ENCODE assay signal across 31 cellular contexts in genomic region chr3:50924638-50925037, GRCh38.
"Had no signal": no experiment of that assay in that cellular context is flagged by ENCODE, and none has a peak within 500 bp of the region (broad histone marks: within the 10 kb centered on the region; RNA-seq: fewer than 3 reads in every experiment).

No MANE protein-coding gene starts in this region.

- H3K36me3 ChIP-seq: brain microvascular endothelial cell, gastroesophageal sphincter, ovary, upper lobe of left lung, vagina had no signal

- H3K27ac ChIP-seq: brain microvascular endothelial cell, coronary artery, dorsolateral prefrontal cortex, gastroesophageal sphincter, ovary, skin epidermis, upper lobe of left lung, vagina had no signal

- H3K27ac Mint-ChIP-seq: activated T-helper 1 cell treated with anti-CD3 and anti-CD28 coated beads, Interleukin-12 subunit alpha, Interleukin-12 subunit beta, Interleukin-2, Interleukin-4 antibody, amounts not matched to agents 30 ng/mL and 10 ng/mL and 1 ng/mL, durations not matched to agents 14 hours and 24 hours and 36 hours; effector memory CD8-positive, alpha-beta T cell; mesothelial cell of epicardium; naive B cell; progenitor cell of endocrine pancreas had no signal

- H3K27me3 Mint-ChIP-seq: progenitor cell of endocrine pancreas had no signal

- H3K4me1 ChIP-seq: gastroesophageal sphincter, upper lobe of left lung, vagina had no signal

- H3K9me3 Mint-ChIP-seq: activated T-helper 1 cell treated with anti-CD3 and anti-CD28 coated beads, Interleukin-12 subunit alpha, Interleukin-12 subunit beta, Interleukin-2, Interleukin-4 antibody, amounts not matched to agents 30 ng/mL and 10 ng/mL and 1 ng/mL, durations not matched to agents 14 hours and 24 hours and 36 hours; effector memory CD8-positive, alpha-beta T cell had no signal

- DNase-seq: activated CD4-positive, alpha-beta T cell treated with anti-CD3 and anti-CD28 coated beads for 4 hours; activated CD4-positive, alpha-beta T cell treated with anti-CD3 and anti-CD28 coated beads, Interleukin-2, amount 50 U/mL, for 4 hours; activated CD8-positive, alpha-beta memory T cell treated with anti-CD3 and anti-CD28 coated beads for 24 hours; activated CD8-positive, alpha-beta memory T cell treated with anti-CD3 and anti-CD28 coated beads, Interleukin-2, amount 50 U/mL, for 4 hours; activated effector memory CD4-positive, alpha-beta T cell treated with anti-CD3 and anti-CD28 coated beads, Interleukin-2, amount 50 U/mL, for 16 hours; activated naive CD4-positive, alpha-beta T cell treated with anti-CD3 and anti-CD28 coated beads, Interleukin-2, amount 50 U/mL, for 16 hours; activated T-cell treated with anti-CD3 and anti-CD28 coated beads, Interleukin-2, amount 50 U/mL, for 1 hour; amniotic stem cell; brain microvascular endothelial cell; dorsolateral prefrontal cortex; effector memory CD8-positive, alpha-beta T cell; head of caudate nucleus; hippocampal formation; left cardiac atrium; left ventricle myocardium superior; naive B cell; ovary; stimulated activated CD4-positive, alpha-beta T cell treated with anti-CD3 and anti-CD28 coated beads, Interleukin-12 subunit alpha, Interleukin-12 subunit beta, amount 100 ng/mL, for 4 hours; stimulated activated CD4-positive, alpha-beta T cell treated with anti-CD3 and anti-CD28 coated beads, Interleukin-4, amount 100 ng/mL, for 1 hour; stimulated activated naive CD8-positive, alpha-beta T cell treated with anti-CD3 and anti-CD28 coated beads, Interleukin-15, Interleukin-2, amounts not matched to agents 100 U/mL and 50 U/mL, for 24 hours; upper lobe of left lung had no signal

- H3K4me3 Mint-ChIP-seq: activated T-helper 1 cell treated with anti-CD3 and anti-CD28 coated beads, Interleukin-12 subunit alpha, Interleukin-12 subunit beta, Interleukin-2, Interleukin-4 antibody, amounts not matched to agents 30 ng/mL and 10 ng/mL and 1 ng/mL, durations not matched to agents 14 hours and 24 hours and 36 hours; effector memory CD8-positive, alpha-beta T cell; mesothelial cell of epicardium; naive B cell had no signal

- H3K4me3 ChIP-seq: coronary artery, dorsolateral prefrontal cortex, gastroesophageal sphincter, ovary, skin epidermis, upper lobe of left lung, vagina had no signal

- H3K4me1 Mint-ChIP-seq: naive B cell had no signal

- FAIRE-seq: astrocyte, endothelial cell of umbilical vein, keratinocyte had no signal

- H3K27me3 ChIP-seq: brain microvascular endothelial cell, dorsolateral prefrontal cortex, gastroesophageal sphincter, ovary, upper lobe of left lung, vagina had no signal

- H3K9me3 ChIP-seq: ovary, upper lobe of left lung, vagina had no signal

- H3K36me3 Mint-ChIP-seq: naive B cell had no signal
